ENCODE assay signal across 16 cellular contexts in the genomic region with DNA sequence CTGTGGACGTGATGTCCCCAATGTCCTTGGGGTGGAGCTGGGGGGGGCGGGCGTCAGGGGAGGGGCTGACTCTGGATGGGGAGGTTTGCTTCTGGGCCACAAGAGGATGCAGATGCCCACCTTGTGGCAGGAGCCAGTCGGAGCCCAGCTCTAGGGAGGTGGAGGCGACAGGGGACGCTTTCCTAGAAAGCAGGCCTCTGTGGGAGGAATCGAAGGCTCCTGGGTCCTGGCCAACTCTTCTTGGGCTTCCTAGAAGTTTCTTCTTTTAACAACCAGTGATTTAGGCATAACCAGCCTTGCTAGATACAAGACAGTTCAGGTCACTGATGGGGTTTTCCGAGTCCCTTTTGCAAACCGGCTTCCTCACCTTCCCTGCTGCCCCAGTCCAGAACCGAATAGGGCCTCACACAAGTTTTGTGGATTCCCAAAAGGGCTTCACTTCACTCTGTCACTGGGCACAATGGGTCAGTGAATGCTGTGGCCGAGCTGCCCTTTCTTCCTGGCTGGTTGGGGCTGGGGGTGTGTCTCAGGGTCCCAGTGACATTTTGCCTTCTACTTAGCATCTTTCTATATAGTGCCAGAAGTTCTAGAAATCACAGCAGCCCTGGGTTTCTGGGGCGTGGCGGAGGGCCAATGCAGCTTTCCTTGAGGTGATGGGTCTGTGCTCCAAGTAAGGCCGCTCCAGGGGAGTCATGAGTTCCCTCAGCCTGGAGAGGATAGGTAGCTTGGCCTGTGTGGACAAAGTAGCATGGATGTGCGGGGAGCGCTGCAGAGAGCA.
A peak's percentile ranks its signal among the peaks of the same experiment; 100 is the strongest.
DNase-seq lines count a peak whose midpoint lies in the region; TF ChIP-seq lines count a peak whose summit lies in the region.
"Had no signal": no experiment of that assay in that cellular context is flagged by ENCODE, and none has a peak within 500 bp of the region (broad histone marks: within the 10 kb centered on the region; RNA-seq: fewer than 3 reads in every experiment).

No MANE protein-coding gene starts in this region.

- DNase-seq in neuronal stem cell (ENCODE audit: low spot score) (no peak), osteocyte (ENCODE audit: extremely low spot score, unreplicated experiment) (no peak), NCI-H524 treated with DMSO at 0.1 percent for 48 hours (lab: John Stamatoyannopoulos, UW) (no peak)
- no peak for DNase-seq in central memory CD4-positive, alpha-beta T cell
- DNase-seq: CD4-positive, alpha-beta T cell; CD8-positive, alpha-beta memory T cell; DMS 273 treated with DMSO at 0.1 percent for 48 hours; DMS79; EL; GDM1; GOT3 had no signal

- peaks cover 21% of the 10 kb centered on the region for H3K27me3 Mint-ChIP-seq in osteocyte (ENCODE audit: unreplicated experiment)

- H3K23ac ChIP-seq in neuronal stem cell (ENCODE audit: low read depth, low read length, poor library complexity) = peak overlapping the region; percentile 75

- CTCF ChIA-PET in HEK293 (lab: Yijun Ruan, JAX) = interaction anchor here (0.6 to 1.0 kb wide), 2 partner anchors 79 to 134 kb away, joined by 3 to 4 read pairs; no protein-coding TSS in a partner anchor

- H2AK5ac ChIP-seq in neuronal stem cell (ENCODE audit: low read depth, low read length) = peak overlapping the region; percentile 92

- H3K4me1 ChIP-seq in BLaER1 treated with 17β-estradiol and CSF1 and Interleukin-3, amounts not matched to agents 10 nM and 100 nM = peaks cover 22 to 58% (median 50%) of the 10 kb centered on the region in 10 experiments
- peaks cover 15% of the 10 kb centered on the region for H3K4me1 ChIP-seq in HEK293 (ENCODE audit: control insufficient read depth, insufficient read depth, low read length)
- peaks cover 16 to 37% of the 10 kb centered on the region in 2 donors for H3K4me1 ChIP-seq in neuronal stem cell (ENCODE audit: control insufficient read depth in 2 of 2, insufficient read depth in 1 of 2, low read depth in 1 of 2, low read length in 2 of 2)

- H3K36me3 Mint-ChIP-seq in osteocyte (ENCODE audit: unreplicated experiment) = no peaks in the 10 kb centered on the region
- H3K36me3 Mint-ChIP-seq: CD14-positive monocyte; CD8-positive, alpha-beta memory T cell had no signal

- H3K9me3 Mint-ChIP-seq in osteocyte (ENCODE audit: unreplicated experiment) = no peaks in the 10 kb centered on the region
- H3K9me3 Mint-ChIP-seq: CD4-positive, alpha-beta T cell; CD8-positive, alpha-beta memory T cell had no signal

- H2BK12ac ChIP-seq in neuronal stem cell (ENCODE audit: low read length) = peak overlapping the region; percentile 51

- H3K36me3 ChIP-seq in BLaER1 treated with 17β-estradiol and CSF1 and Interleukin-3, amounts not matched to agents 10 nM and 100 nM = no peaks in the 10 kb centered on the region
- H3K36me3 ChIP-seq in HEK293 (ENCODE audit: control insufficient read depth in 2 of 2, insufficient read depth in 1 of 2, low read length in 2 of 2) (no peaks in the 10 kb centered on the region), neuronal stem cell (replicated peaks in 1 of 2; ENCODE audit: control insufficient read depth in 2 of 2, insufficient read depth in 2 of 2, low read length in 2 of 2) (no peaks in the 10 kb centered on the region)
- H3K36me3 ChIP-seq: HAP-1 had no signal

- TF ChIP-seq CTCF in HEK293 (tag by site-specific recombination; IDR thresholded peaks at IDR 0.05) = no peak
- no peak for TF ChIP-seq CTCF in osteocyte (IDR thresholded peaks at IDR 0.05)

- H3K79me1 ChIP-seq in neuronal stem cell (ENCODE audit: low read depth, low read length) = no peaks in the 10 kb centered on the region

- no peaks in the 10 kb centered on the region for H4K20me1 ChIP-seq in BLaER1 treated with 17β-estradiol and CSF1 and Interleukin-3, amounts not matched to agents 10 nM and 100 nM

- H3K27me3 ChIP-seq in BLaER1 treated with 17β-estradiol and CSF1 and Interleukin-3, amounts not matched to agents 10 nM and 100 nM = peaks cover 12 to 25% (median 16%) of the 10 kb centered on the region in 11 experiments
- peaks cover 5 to 85% (median 26%) of the 10 kb centered on the region in 3 experiments for H3K27me3 ChIP-seq in neuronal stem cell (ENCODE audit: control insufficient read depth in 3 of 3, insufficient read depth in 3 of 3, low read depth in 1 of 3, low read length in 3 of 3)

- peak overlapping the region in 10 of 11 experiments; percentile 22 to 64 (median 53); a peak in 17 of 22 replicates for H3K4me2 ChIP-seq in BLaER1 treated with 17β-estradiol and CSF1 and Interleukin-3, amounts not matched to agents 10 nM and 100 nM
- no peak overlapping the region for H3K4me2 ChIP-seq in neuronal stem cell (ENCODE audit: insufficient read depth, low read length, poor library complexity, severe bottlenecking)

- peak overlapping the region; percentile 35 for H2BK120ac ChIP-seq in neuronal stem cell (ENCODE audit: low read depth, low read length)

- H3K9me3 ChIP-seq in BLaER1 treated with 17β-estradiol and CSF1 and Interleukin-3, amounts not matched to agents 10 nM and 100 nM (replicated peaks in 1 of 11) = no peaks in the 10 kb centered on the region
- H3K9me3 ChIP-seq in HEK293 (ENCODE audit: control insufficient read depth, insufficient read depth, low read depth, low read length) (no peaks in the 10 kb centered on the region), neuronal stem cell (replicated peaks in 1 of 2; ENCODE audit: control insufficient read depth in 2 of 2, insufficient read depth in 1 of 2, low read depth in 1 of 2, low read length in 2 of 2) (no peaks in the 10 kb centered on the region)
- H3K9me3 ChIP-seq: HAP-1 had no signal

- H3K9ac ChIP-seq in BLaER1 treated with 17β-estradiol and CSF1 and Interleukin-3, amounts not matched to agents 10 nM and 100 nM = no peak overlapping the region
- no peak overlapping the region for H3K9ac ChIP-seq in neuronal stem cell (ENCODE audit: low read depth, low read length, poor library complexity)

- peaks cover 10% of the 10 kb centered on the region for H3K4me1 Mint-ChIP-seq in osteocyte (ENCODE audit: unreplicated experiment)

- H3K27ac Mint-ChIP-seq in osteocyte (ENCODE audit: unreplicated experiment) = no peak overlapping the region
- H3K27ac Mint-ChIP-seq: CD4-positive, alpha-beta T cell; CD8-positive, alpha-beta memory T cell had no signal

- no peak overlapping the region for H3K27ac ChIP-seq in BLaER1 treated with 17β-estradiol and CSF1 and Interleukin-3, amounts not matched to agents 10 nM and 100 nM
- H3K27ac ChIP-seq in HEK293 (ENCODE audit: extremely low read depth, low read depth, low read length) (no peak overlapping the region), neuronal stem cell (replicated peaks; ENCODE audit: low read length) (no peak overlapping the region)

- H3K4me3 Mint-ChIP-seq in osteocyte (ENCODE audit: unreplicated experiment) = no peak overlapping the region
- H3K4me3 Mint-ChIP-seq: CD4-positive, alpha-beta T cell had no signal

- peak overlapping the region; percentile 31 for H3K18ac ChIP-seq in neuronal stem cell (ENCODE audit: low read length)

- H2BK15ac ChIP-seq in neuronal stem cell (ENCODE audit: low read length) = peak overlapping the region; percentile 97

- H2BK5ac ChIP-seq in neuronal stem cell (ENCODE audit: low read length) = no peak overlapping the region

- H4K8ac ChIP-seq in neuronal stem cell (ENCODE audit: low read depth, low read length) = no peak overlapping the region

- no peak overlapping the region for H2AFZ ChIP-seq in neuronal stem cell (ENCODE audit: low read length)

- H3K14ac ChIP-seq in neuronal stem cell (ENCODE audit: low read length) = peak overlapping the region; percentile 49

- POLR2A ChIA-PET in HEK293 (lab: Yijun Ruan, JAX) = no interaction called here

- WGBS in neuronal stem cell (ENCODE audit: extremely low coverage in 2 of 2, insufficient read length in 2 of 2, insufficient replicate concordance in 1 of 2), 2 donors = no CpG with 5 or more reads among the region's 16 CpGs

- no peak overlapping the region for H3K4me3 ChIP-seq in BLaER1 treated with 17β-estradiol and CSF1 and Interleukin-3, amounts not matched to agents 10 nM and 100 nM
- H3K4me3 ChIP-seq in HEK293 (ENCODE audit: low read depth, low read length) = no peak overlapping the region
- no peak overlapping the region for H3K4me3 ChIP-seq in neuronal stem cell (ENCODE audit: low read length in 2 of 2)
- H3K4me3 ChIP-seq: GM12878, HAP-1 had no signal

- H4K91ac ChIP-seq in neuronal stem cell (ENCODE audit: low read depth, low read length, poor library complexity) = no peak overlapping the region

- peak overlapping the region; percentile 43 for H3K4ac ChIP-seq in neuronal stem cell (ENCODE audit: low read length)

TF ChIP-seq in HEK293, 187 proteins besides CTCF, POLR2A, EP300 and RAD21:
- TF ChIP-seq, protein P1, sequence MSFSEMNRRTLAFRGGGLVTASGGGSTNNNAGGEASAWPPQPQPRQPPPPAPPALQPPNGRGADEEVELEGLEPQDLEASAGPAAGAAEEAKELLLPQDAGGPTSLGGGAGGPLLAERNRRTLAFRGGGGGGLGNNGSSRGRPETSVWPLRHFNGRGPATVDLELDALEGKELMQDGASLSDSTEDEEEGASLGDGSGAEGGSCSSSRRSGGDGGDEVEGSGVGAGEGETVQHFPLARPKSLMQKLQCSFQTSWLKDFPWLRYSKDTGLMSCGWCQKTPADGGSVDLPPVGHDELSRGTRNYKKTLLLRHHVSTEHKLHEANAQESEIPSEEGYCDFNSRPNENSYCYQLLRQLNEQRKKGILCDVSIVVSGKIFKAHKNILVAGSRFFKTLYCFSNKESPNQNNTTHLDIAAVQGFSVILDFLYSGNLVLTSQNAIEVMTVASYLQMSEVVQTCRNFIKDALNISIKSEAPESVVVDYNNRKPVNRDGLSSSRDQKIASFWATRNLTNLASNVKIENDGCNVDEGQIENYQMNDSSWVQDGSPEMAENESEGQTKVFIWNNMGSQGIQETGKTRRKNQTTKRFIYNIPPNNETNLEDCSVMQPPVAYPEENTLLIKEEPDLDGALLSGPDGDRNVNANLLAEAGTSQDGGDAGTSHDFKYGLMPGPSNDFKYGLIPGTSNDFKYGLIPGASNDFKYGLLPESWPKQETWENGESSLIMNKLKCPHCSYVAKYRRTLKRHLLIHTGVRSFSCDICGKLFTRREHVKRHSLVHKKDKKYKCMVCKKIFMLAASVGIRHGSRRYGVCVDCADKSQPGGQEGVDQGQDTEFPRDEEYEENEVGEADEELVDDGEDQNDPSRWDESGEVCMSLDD (tag by site-specific recombination; IDR thresholded peaks at IDR 0.05) = no peak
- TF ChIP-seq, protein P2, sequence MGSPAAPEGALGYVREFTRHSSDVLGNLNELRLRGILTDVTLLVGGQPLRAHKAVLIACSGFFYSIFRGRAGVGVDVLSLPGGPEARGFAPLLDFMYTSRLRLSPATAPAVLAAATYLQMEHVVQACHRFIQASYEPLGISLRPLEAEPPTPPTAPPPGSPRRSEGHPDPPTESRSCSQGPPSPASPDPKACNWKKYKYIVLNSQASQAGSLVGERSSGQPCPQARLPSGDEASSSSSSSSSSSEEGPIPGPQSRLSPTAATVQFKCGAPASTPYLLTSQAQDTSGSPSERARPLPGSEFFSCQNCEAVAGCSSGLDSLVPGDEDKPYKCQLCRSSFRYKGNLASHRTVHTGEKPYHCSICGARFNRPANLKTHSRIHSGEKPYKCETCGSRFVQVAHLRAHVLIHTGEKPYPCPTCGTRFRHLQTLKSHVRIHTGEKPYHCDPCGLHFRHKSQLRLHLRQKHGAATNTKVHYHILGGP (tag by site-specific recombination; IDR thresholded peaks at IDR 0.05) = peak; percentile 70
